In genomic region chr2:121228521-121228920, GRCh38 we compare ENCODE assay signal across 22 cellular contexts. TPM values are rescaled to one million over a fixed set of nuclear protein-coding genes. Genes with fewer than 3 reads are reported as not detected.
A peak's percentile ranks its signal among the peaks of the same experiment; 100 is the strongest.
DNase-seq lines count a peak whose midpoint lies in the region; ATAC-seq and TF ChIP-seq lines count a peak whose summit lies in the region.
"Had no signal": no experiment of that assay in that cellular context is flagged by ENCODE, and none has a peak within 500 bp of the region (broad histone marks: within the 10 kb centered on the region; RNA-seq: fewer than 3 reads in every experiment).

No MANE protein-coding gene starts in this region.

- H3K79me2 ChIP-seq in neural progenitor cell (ENCODE audit: low read depth) = no peaks in the 10 kb centered on the region

- H3K9me3 ChIP-seq in lower lobe of right lung (no peaks in the 10 kb centered on the region), upper lobe of right lung (no peaks in the 10 kb centered on the region), neural progenitor cell (ENCODE audit: low read depth) (no peaks in the 10 kb centered on the region)
- H3K9me3 ChIP-seq: BE2C, HAP-1, MG63, SK-N-SH had no signal

- intact Hi-C loops in lower lobe of right lung (cut with DNase I) (no loop called here), upper lobe of right lung (cut with DNase I) (no loop called here)

- H3K27ac Mint-ChIP-seq in chondrocyte (ENCODE audit: unreplicated experiment) (no peak overlapping the region), neural progenitor cell (no peak overlapping the region)
- H3K27ac Mint-ChIP-seq: CD14-positive monocyte, HFFc6 had no signal

- peak; percentile 66 for DNase-seq in DMS53 (lab: John Stamatoyannopoulos, UW)
- DNase-seq in DMS53 treated with DMSO at 0.1 percent for 48 hours (lab: John Stamatoyannopoulos, UW; ENCODE audit: unreplicated experiment) = no peak
- peak; percentile 11 for DNase-seq in chondrocyte (ENCODE audit: low spot score)
- DNase-seq in lower lobe of right lung = peak; percentile 24
- no peak for DNase-seq in upper lobe of right lung
- DNase-seq in activated naive CD4-positive, alpha-beta T cell (lab: John Stamatoyannopoulos, UW) = no peak
- DNase-seq in neural progenitor cell (ENCODE audit: low spot score) = no peak
- DNase-seq: EL, GDM1, GOT3, HFFc6, KBM-7, MG63, NCI-H1694, NCI-H2171 treated with DMSO at 0.1 percent for 48 hours, OCI-M1, SK-N-SH had no signal

- H3K4me3 Mint-ChIP-seq in chondrocyte (ENCODE audit: unreplicated experiment) (no peak overlapping the region), neural progenitor cell (no peak overlapping the region)
- H3K4me3 Mint-ChIP-seq: CD14-positive monocyte, HFFc6 had no signal

- peak overlapping the region; percentile 49 for H3K27ac ChIP-seq in lower lobe of right lung
- H3K27ac ChIP-seq in upper lobe of right lung = peak overlapping the region; percentile 36
- H3K27ac ChIP-seq in neural progenitor cell = no peak overlapping the region
- H3K27ac ChIP-seq: 22Rv1 had no signal

- H3K4me1 ChIP-seq in lower lobe of right lung = no peaks in the 10 kb centered on the region
- H3K4me1 ChIP-seq in upper lobe of right lung = no peaks in the 10 kb centered on the region
- H3K4me1 ChIP-seq in neural progenitor cell = peaks cover 4% of the 10 kb centered on the region
- H3K4me1 ChIP-seq: BE2C, HAP-1 had no signal

- H3K9ac ChIP-seq in neural progenitor cell = no peak overlapping the region
- H3K9ac ChIP-seq: SK-N-SH had no signal

- H3F3A ChIP-seq in neural progenitor cell (ENCODE audit: low read depth) = no peaks in the 10 kb centered on the region

- H3K27me3 Mint-ChIP-seq in chondrocyte (ENCODE audit: low read depth) = peaks cover 16% of the 10 kb centered on the region
- peaks cover 19% of the 10 kb centered on the region for H3K27me3 Mint-ChIP-seq in neural progenitor cell (ENCODE audit: insufficient read depth, low read depth)

- H3K36me3 ChIP-seq in lower lobe of right lung = peaks cover 12% of the 10 kb centered on the region
- no peaks in the 10 kb centered on the region for H3K36me3 ChIP-seq in upper lobe of right lung
- no peaks in the 10 kb centered on the region for H3K36me3 ChIP-seq in neural progenitor cell
- H3K36me3 ChIP-seq: BE2C, MG63 had no signal

- H4K20me1 ChIP-seq in neural progenitor cell (ENCODE audit: low read depth) = no peaks in the 10 kb centered on the region

- TF ChIP-seq CTCF in chondrocyte (IDR thresholded peaks at IDR 0.05) (no peak), lower lobe of right lung (IDR thresholded peaks at IDR 0.05) (no peak), upper lobe of right lung (IDR thresholded peaks at IDR 0.05) (no peak), neural progenitor cell (IDR thresholded peaks at IDR 0.05) (no peak)

- H3K27me3 ChIP-seq in lower lobe of right lung (ENCODE audit: low read depth) (peaks cover 3% of the 10 kb centered on the region), upper lobe of right lung (no peaks in the 10 kb centered on the region), neural progenitor cell (no peaks in the 10 kb centered on the region)
- H3K27me3 ChIP-seq: BE2C, MG63 had no signal

- no peak overlapping the region for H3K4me2 ChIP-seq in neural progenitor cell
- H3K4me2 ChIP-seq: SK-N-SH had no signal

- H3K36me3 Mint-ChIP-seq in chondrocyte (ENCODE audit: low read depth) = no peaks in the 10 kb centered on the region
- no peaks in the 10 kb centered on the region for H3K36me3 Mint-ChIP-seq in neural progenitor cell
- H3K36me3 Mint-ChIP-seq: CD14-positive monocyte had no signal

- H3K4me3 ChIP-seq in lower lobe of right lung = no peak overlapping the region
- H3K4me3 ChIP-seq in upper lobe of right lung = no peak overlapping the region
- H3K4me3 ChIP-seq in neural progenitor cell = no peak overlapping the region
- H3K4me3 ChIP-seq: GM12878, HAP-1, MG63 had no signal

- H3K9me3 Mint-ChIP-seq in chondrocyte (ENCODE audit: low read depth) = no peaks in the 10 kb centered on the region
- no peaks in the 10 kb centered on the region for H3K9me3 Mint-ChIP-seq in neural progenitor cell
- H3K9me3 Mint-ChIP-seq: HFFc6 had no signal

- H2AFZ ChIP-seq in neural progenitor cell (replicated peaks) = no peak overlapping the region

- H3K4me1 Mint-ChIP-seq in chondrocyte (ENCODE audit: low read depth) (no peaks in the 10 kb centered on the region), neural progenitor cell (peaks cover 11% of the 10 kb centered on the region)

- ATAC-seq in lower lobe of right lung (peak in 1 of 2 donors; percentile 44), upper lobe of right lung (no peak)
- ATAC-seq: GM12878 had no signal

RNA-seq across cellular contexts. Expression of gene TFCP2L1, which starts 56.5 kb away (rescaled TPM):
- total RNA-seq in chondrocyte (0.02 TPM in 1 of 3 replicates, not detected in the others), lower lobe of right lung (19.2 TPM), upper lobe of right lung (22.0 TPM), neural progenitor cell (ENCODE audit: low replicate concordance) (0.04 and 0.06 TPM in 2 replicates)

Comparison
In these comparisons a context has a peak if more than half of its experiments do, and no peak if none do; other contexts are left out.
1. DNase-seq: peak in DMS53 (single experiment), chondrocyte (single experiment) and lower lobe of right lung (single experiment); none in DMS53 treated with DMSO at 0.1 percent for 48 hours (single experiment), upper lobe of right lung (single experiment), activated naive CD4-positive, alpha-beta T cell (0 of 4) and neural progenitor cell (single experiment).
2. RNA of gene TFCP2L1, which starts 56.5 kb away (total RNA-seq): 22.0 TPM in upper lobe of right lung (single experiment) and 19.2 TPM in lower lobe of right lung (single experiment); 0.04 to 0.06 TPM in neural progenitor cell and 0.02 TPM in chondrocyte; every median in the first group is over 10 times any median in the second.